Comparison of ENCODE assay signal across 9 cellular contexts in genomic region chr9:90827181-90827866, GRCh38. TPM values are rescaled to one million over a fixed set of nuclear protein-coding genes. Genes with fewer than 3 reads are reported as not detected.
DNase-seq lines count a peak whose midpoint lies in the region; ATAC-seq, FAIRE-seq and TF ChIP-seq lines count a peak whose summit lies in the region.
"Had no signal": no experiment of that assay in that cellular context is flagged by ENCODE, and none has a peak within 500 bp of the region (broad histone marks: within the 10 kb centered on the region; RNA-seq: fewer than 3 reads in every experiment).

No MANE protein-coding gene starts in this region.

- H3K27me3 ChIP-seq in GM12878 (replicated peaks in 1 of 2; ENCODE audit: control insufficient read depth in 2 of 2, insufficient read depth in 2 of 2, low read length in 1 of 2), result no peaks in the 10 kb centered on the region
- no peaks in the 10 kb centered on the region for H3K27me3 ChIP-seq in gastroesophageal sphincter

- peaks cover 35% of the 10 kb centered on the region for H3K79me2 ChIP-seq in GM12878 (ENCODE audit: control insufficient read depth, insufficient read depth, low read length)

- in situ Hi-C loops in GM12878 (cut with MboI), result no loop called here

- H3K9ac ChIP-seq in GM12878 (ENCODE audit: control insufficient read depth, insufficient read depth, low read length), result peak overlapping the region; percentile 67

- H3K36me3 Mint-ChIP-seq in activated naive CD4-positive, alpha-beta T cell treated with anti-CD3 and anti-CD28 coated beads, Interleukin-2, amount 50 U/mL, for 72 hours, result no peaks in the 10 kb centered on the region

- H3K4me2 ChIP-seq in GM12878 (ENCODE audit: control insufficient read depth, insufficient read depth), result peak overlapping the region; percentile 78

- RAD21 ChIA-PET in GM12878 (lab: Charles Lee; ENCODE audit: unreplicated experiment), result interaction anchor here (1.1 to 1.4 kb wide), 2 partner anchors 12 to 33 kb away, joined by 3 to 4 read pairs; no protein-coding TSS in a partner anchor

- DNase-seq in GM12878 (ENCODE audit: low read depth, low spot score), result peak; percentile 77
- no peak for DNase-seq in stimulated activated CD4-positive, alpha-beta T cell treated with anti-CD3 and anti-CD28 coated beads, Interleukin-2, amount 100 ng/mL, for 24 hours
- DNase-seq in activated naive CD4-positive, alpha-beta T cell treated with anti-CD3 and anti-CD28 coated beads, Interleukin-2, amount 50 U/mL, for 72 hours (ENCODE audit: low spot score in 2 of 2), result no peak
- no peak for DNase-seq in NCI-H1930 (lab: John Stamatoyannopoulos, UW)
- DNase-seq: NCI-H2107 had no signal

- no peak for TF ChIP-seq RAD21 in GM12878 (IDR thresholded peaks at IDR 0.05; ENCODE audit: insufficient read depth, low read depth, low read length)

- no peak overlapping the region for H3K27ac Mint-ChIP-seq in activated naive CD4-positive, alpha-beta T cell treated with anti-CD3 and anti-CD28 coated beads, Interleukin-2, amount 50 U/mL, for 72 hours

- POLR2A ChIA-PET in GM12878 (lab: Charles Lee), result interaction anchor here (0.8 to 1.3 kb wide), 3 partner anchors 20 to 33 kb away, joined by 3 to 4 read pairs (median 3); no protein-coding TSS in a partner anchor

- TF ChIP-seq POLR2A in GM12878 (IDR thresholded peaks at IDR 0.05; ENCODE audit: low read depth, low read length) (peak; percentile 53), gastroesophageal sphincter (IDR thresholded peaks at IDR 0.05) (no peak)

- peak; percentile 34 to 42; a peak in 2 of 4 replicates for TF ChIP-seq EP300 in GM12878 (IDR thresholded peaks at IDR 0.05; ENCODE audit: borderline replicate concordance in 1 of 2, control insufficient read depth in 1 of 2, low read depth in 2 of 2, low read length in 2 of 2)
- no peak for TF ChIP-seq EP300 in gastroesophageal sphincter (IDR thresholded peaks at IDR 0.05)

- no peaks in the 10 kb centered on the region for H3K9me3 Mint-ChIP-seq in activated naive CD4-positive, alpha-beta T cell treated with anti-CD3 and anti-CD28 coated beads, Interleukin-2, amount 50 U/mL, for 72 hours

- H3K36me3 ChIP-seq in GM12878 (ENCODE audit: control insufficient read depth in 2 of 2, insufficient read depth in 2 of 2, low read length in 1 of 2), result peaks cover 0 to 3% of the 10 kb centered on the region in 2 experiments; a peak in 1 of 4 replicates
- no peaks in the 10 kb centered on the region for H3K36me3 ChIP-seq in gastroesophageal sphincter

- H2AFZ ChIP-seq in GM12878 (ENCODE audit: control insufficient read depth, low read depth, low read length), result peak overlapping the region; percentile 25

- intact Hi-C loops in GM12878 (cut with micrococcal nuclease; ENCODE audit: unreplicated experiment), result loop anchor here (2.0 kb wide), 1 partner anchor 19 kb away; no protein-coding TSS in a partner anchor

- ATAC-seq in GM21381 (IDR thresholded peaks at IDR 0.05; ENCODE audit: unreplicated experiment), result peak; percentile 43
- peak; percentile 60 for ATAC-seq in HG03378 (IDR thresholded peaks at IDR 0.05; ENCODE audit: unreplicated experiment)
- peak; percentile 79 for ATAC-seq in GM12878
- ATAC-seq in activated naive CD4-positive, alpha-beta T cell treated with anti-CD3 and anti-CD28 coated beads, Interleukin-2, amount 50 U/mL, for 72 hours, result no peak
- no peak for ATAC-seq in gastroesophageal sphincter

- H3K9me3 ChIP-seq in GM12878 (replicated peaks; ENCODE audit: control insufficient read depth, insufficient read depth, low read length) (peaks cover 8% of the 10 kb centered on the region; the same call in 2 of the 3 replicates), gastroesophageal sphincter (peaks cover 0 to 6% (median 0%) of the 10 kb centered on the region in 3 donors)

- CTCF ChIA-PET in GM12878 (lab: Yijun Ruan, JAX), result interaction anchor here (0.8 to 1.4 kb wide), 4 partner anchors 21 to 31 kb away, joined by 3 to 4 read pairs (median 3); partner anchors contain the start of gene SYK

- TF ChIP-seq CTCF in GM12878 (IDR thresholded peaks at IDR 0.05 in 2 of 3, conservative IDR thresholded peaks at IDR 0.05 in 1 of 3; ENCODE audit: control insufficient read depth in 2 of 3, extremely low read depth in 1 of 3, insufficient read depth in 1 of 3, low read depth in 3 of 3, low read length in 3 of 3) (no peak), gastroesophageal sphincter (IDR thresholded peaks at IDR 0.05) (no peak)

- peak; percentile 66 for FAIRE-seq in GM12878 (lab: Jason Lieb, UNC)

- SMC1A ChIA-PET in GM12878 (lab: Charles Lee; ENCODE audit: uncharacterized antibody, unreplicated experiment), result interaction anchor here (1.2 to 4.7 kb wide), 3 partner anchors 16 to 31 kb away, joined by 3 to 20 read pairs (median 4); no protein-coding TSS in a partner anchor

- H3K4me3 ChIP-seq in GM08714 (ENCODE audit: low read length) (peak overlapping the region; percentile 74), GM12878 (peak overlapping the region; percentile 75), gastroesophageal sphincter (no peak overlapping the region)

- H3K27ac ChIP-seq in GM12878 (ENCODE audit: control insufficient read depth, insufficient read depth), result peak overlapping the region; percentile 76
- no peak overlapping the region for H3K27ac ChIP-seq in gastroesophageal sphincter

- BruUV-seq in GM12878 (replicated peaks; lab: Mats Ljungman, UMichigan), result no TSS peak

- H3K4me1 ChIP-seq in GM12878 (ENCODE audit: control insufficient read depth, insufficient read depth, low read length), result peaks cover 36% of the 10 kb centered on the region
- H3K4me1 ChIP-seq in gastroesophageal sphincter, result no peaks in the 10 kb centered on the region

- WGBS in GM12878 (ENCODE audit: insufficient coverage, insufficient replicate concordance, low lambda C conversion rate, missing lambda C conversion rate), result 19% methylated on average over 8 of the region's 8 CpGs
- WGBS in gastroesophageal sphincter (ENCODE audit: low coverage in 1 of 2), 2 donors, result 52 to 58% methylated on average over 2 to 8 of the region's 8 CpGs

- H4K20me1 ChIP-seq in GM12878 (ENCODE audit: control insufficient read depth, insufficient read depth), result no peaks in the 10 kb centered on the region

TF ChIP-seq in GM12878, 131 proteins besides CTCF, POLR2A, EP300 and RAD21 (continues in another document):
- TF ChIP-seq MTA3 (IDR thresholded peaks at IDR 0.05; ENCODE audit: borderline replicate concordance, low read length) (peak; percentile 57; the same call in 1 of the 2 replicates), SMC3 (IDR thresholded peaks at IDR 0.05; ENCODE audit: borderline replicate concordance, low read length) (no peak), STAT1 (conservative IDR thresholded peaks at IDR 0.05) (0 out of 2 replicates have a peak, but pooled peaks have one; percentile 20), FOXM1 (IDR thresholded peaks at IDR 0.05; ENCODE audit: low read depth, low read length) (peak; percentile 73)

RNA-seq across cellular contexts. Expression of gene SYK, which starts 25.7 kb away (rescaled TPM):
- 29.6 and 41.5 TPM in 2 replicates for total RNA-seq in GM12878 (2013; cell fraction: nucleolus; rRNA removed)
- 80.7 and 88.4 TPM in 2 replicates for total RNA-seq in GM12878 (2014; rRNA removed)
- 70.2 and 75.8 TPM in 2 replicates for total RNA-seq in GM12878 (2014; rRNA removed; fragmentation: Illumina TruSeq; extraction: Trizol)
- total RNA-seq in GM12878 (2021), result 128 and 135 TPM in 2 replicates
- polyA plus RNA-seq in GM12878 (2011; ENCODE audit: low read depth), result 17.5 TPM
- 5.7 and 6.5 TPM in 2 replicates for polyA plus RNA-seq in GM12878 (2011; rRNA removed)
- 7.5 and 7.6 TPM in 2 replicates for polyA plus RNA-seq in GM12878 (2011; cell fraction: cytosol; rRNA removed)
- polyA plus RNA-seq in GM12878 (2011; cell fraction: nucleus; rRNA removed), result 7.6 and 13.2 TPM in 2 replicates
- 26.6 and 29.5 TPM in 2 replicates for polyA plus RNA-seq in GM12878 (2012)
- polyA plus RNA-seq in GM12878 (2014; fragmentation: Illumina TruSeq; extraction: Trizol), result 77.5 and 82.5 TPM in 2 replicates
- polyA plus RNA-seq in GM12878 (2014; fragmentation: Nextera tagmentation; extraction: Ambion mirVana), result 10 to 100 TPM; 23.1 to 24.8 TPM
- polyA plus RNA-seq in GM12878 (2014; rRNA removed), result 58.1 and 58.2 TPM in 2 replicates
- 10 to 100 TPM; 68.0 to 69.5 TPM for polyA plus RNA-seq in GM12878 (2016; fragmentation: Nextera tagmentation; extraction: Ambion mirVana)
- 7.0 and 8.3 TPM in 2 replicates for polyA minus RNA-seq in GM12878 (2011; rRNA and poly(A)+ RNA removed)
- polyA minus RNA-seq in GM12878 (2011; cell fraction: cytosol; rRNA and poly(A)+ RNA removed), result 5.8 and 11.6 TPM in 2 replicates
- 6.8 and 8.5 TPM in 2 replicates for polyA minus RNA-seq in GM12878 (2011; cell fraction: nucleus; rRNA and poly(A)+ RNA removed)
- under 1 TPM; 0.16 to 0.29 TPM for total RNA-seq in activated naive CD4-positive, alpha-beta T cell treated with anti-CD3 and anti-CD28 coated beads, Interleukin-2, amount 50 U/mL, for 72 hours
- 10 to 100 TPM in 2 of 4 donors, 1 to 10 TPM in 2; 4.0 to 15.3 (median 10.4) TPM for total RNA-seq in gastroesophageal sphincter

Comparison
In these comparisons a context has a peak if more than half of its experiments do, and no peak if none do; other contexts are left out.
1. H3K4me3 ChIP-seq: peak in GM08714 (single experiment) and GM12878 (single experiment); none in gastroesophageal sphincter (0 of 2).
2. ATAC-seq: peak in GM21381 (single experiment), HG03378 (single experiment) and GM12878 (single experiment); none in activated naive CD4-positive, alpha-beta T cell treated with anti-CD3 and anti-CD28 coated beads, Interleukin-2, amount 50 U/mL, for 72 hours (0 of 2) and gastroesophageal sphincter (single experiment).